Comparison of ENCODE assay signal across 27 cellular contexts in genomic region chr2:221001377-221001776, GRCh38.
DNase-seq lines count a peak whose midpoint lies in the region; ATAC-seq, FAIRE-seq and TF ChIP-seq lines count a peak whose summit lies in the region.
"Had no signal": no experiment of that assay in that cellular context is flagged by ENCODE, and none has a peak within 500 bp of the region (broad histone marks: within the 10 kb centered on the region; RNA-seq: fewer than 3 reads in every experiment).

No MANE protein-coding gene starts in this region.

- no peak overlapping the region for H2BK15ac ChIP-seq in mesenchymal stem cell (ENCODE audit: low read depth, poor library complexity, severe bottlenecking)

- RAD21 ChIA-PET in GM12878 (lab: Charles Lee; ENCODE audit: unreplicated experiment), result no interaction called here

- no TSS peak for BruUV-seq in GM12878 (replicated peaks; lab: Mats Ljungman, UMichigan)

- H3K27me3 ChIP-seq in GM12878 (replicated peaks in 1 of 2; ENCODE audit: control insufficient read depth in 2 of 2, insufficient read depth in 2 of 2, low read length in 1 of 2) (no peaks in the 10 kb centered on the region), mesenchymal stem cell (ENCODE audit: control insufficient read depth in 1 of 2, insufficient read depth in 1 of 2, low read length in 2 of 2) (no peaks in the 10 kb centered on the region)
- H3K27me3 ChIP-seq: BE2C, BLaER1 had no signal

- FAIRE-seq in GM12878 (lab: Jason Lieb, UNC) (peak; percentile 76), GM12892 (lab: Jason Lieb, UNC) (no peak)
- FAIRE-seq: A549, GM12891, GM18507 had no signal

- intact Hi-C loops in GM12878 (cut with micrococcal nuclease; ENCODE audit: unreplicated experiment), result no loop called here

- H3K27ac ChIP-seq in HEK293 (ENCODE audit: extremely low read depth, low read depth, low read length), result no peak overlapping the region
- no peak overlapping the region for H3K27ac ChIP-seq in GM12878 (ENCODE audit: control insufficient read depth, insufficient read depth)
- no peak overlapping the region for H3K27ac ChIP-seq in mesenchymal stem cell (ENCODE audit: low read length, poor library complexity, severe bottlenecking)
- H3K27ac ChIP-seq: 22Rv1, A549, BLaER1 had no signal

- in situ Hi-C loops in GM12878 (cut with MboI), result no loop called here

- no peaks in the 10 kb centered on the region for H3K79me1 ChIP-seq in mesenchymal stem cell (replicated peaks; ENCODE audit: low read length, poor library complexity, severe bottlenecking)

- no peak overlapping the region for H2BK12ac ChIP-seq in mesenchymal stem cell (ENCODE audit: low read length in 2 of 2)

- no peaks in the 10 kb centered on the region for H3K36me3 Mint-ChIP-seq in WTC11
- H3K36me3 Mint-ChIP-seq: CD14-positive monocyte; CD4-positive, alpha-beta memory T cell; CD4-positive, CD25-positive, alpha-beta regulatory T cell; CD8-positive, alpha-beta memory T cell had no signal

- peaks cover 19% of the 10 kb centered on the region for H3K4me1 ChIP-seq in HEK293 (ENCODE audit: control insufficient read depth, insufficient read depth, low read length)
- H3K4me1 ChIP-seq in GM12878 (ENCODE audit: control insufficient read depth, insufficient read depth, low read length), result no peaks in the 10 kb centered on the region
- H3K4me1 ChIP-seq in mesenchymal stem cell (ENCODE audit: control insufficient read depth, insufficient read depth, low read depth, low read length), result no peaks in the 10 kb centered on the region
- H3K4me1 ChIP-seq: A549, BE2C, BLaER1 had no signal

- no peak overlapping the region for H3K4ac ChIP-seq in mesenchymal stem cell (ENCODE audit: low read depth in 1 of 2, low read length in 2 of 2)

- CTCF ChIA-PET in HEK293 (lab: Yijun Ruan, JAX), result no interaction called here
- CTCF ChIA-PET in GM12878 (lab: Yijun Ruan, JAX), result no interaction called here
- CTCF ChIA-PET in WTC11 (lab: Charles Lee), result no interaction called here

- DNase-seq in NCI-H69 (lab: John Stamatoyannopoulos, UW) (peak; percentile 10), GM12878 (ENCODE audit: low read depth, low spot score) (no peak), mesenchymal stem cell (peak; percentile 35), WTC11 (ENCODE audit: low spot score) (no peak), GM12892 (ENCODE audit: insufficient read length) (no peak)
- no peak for DNase-seq in activated T-cell treated with anti-CD3 and anti-CD28 coated beads, Interleukin-2, amount 50 U/mL, for 1 hour
- DNase-seq in stimulated activated CD4-positive, alpha-beta T cell treated with anti-CD3 and anti-CD28 coated beads, Interleukin-4, amount 100 ng/mL, for 24 hours, result no peak
- DNase-seq: BE2C; C1 segment of cervical spinal cord; CD4-positive, alpha-beta memory T cell; CD4-positive, CD25-positive, alpha-beta regulatory T cell; CD8-positive, alpha-beta memory T cell; COR-L47; DMS 273 treated with DMSO at 0.1 percent for 48 hours; DMS153; DMS53; DMS79; DND-41; EL; GDM1 had no signal

- H3K9me3 ChIP-seq in HEK293 (ENCODE audit: control insufficient read depth, insufficient read depth, low read depth, low read length) (no peaks in the 10 kb centered on the region), GM12878 (replicated peaks; ENCODE audit: control insufficient read depth, insufficient read depth, low read length) (no peaks in the 10 kb centered on the region; the same call in 2 of the 3 replicates), mesenchymal stem cell (ENCODE audit: control insufficient read depth, low read length) (no peaks in the 10 kb centered on the region)
- H3K9me3 ChIP-seq: A549, BE2C, BLaER1 had no signal

- ATAC-seq in GM12878 (no peak), WTC11 (no peak)
- ATAC-seq: A549 had no signal

- no peak overlapping the region for H3K27ac Mint-ChIP-seq in WTC11
- H3K27ac Mint-ChIP-seq: CD14-positive monocyte; CD4-positive, alpha-beta memory T cell; CD8-positive, alpha-beta memory T cell had no signal

- H3K79me2 ChIP-seq in GM12878 (ENCODE audit: control insufficient read depth, insufficient read depth, low read length), result no peaks in the 10 kb centered on the region

- H4K8ac ChIP-seq in mesenchymal stem cell (ENCODE audit: low read length), result no peak overlapping the region

- peaks cover 7% of the 10 kb centered on the region for H3K9me3 Mint-ChIP-seq in WTC11
- H3K9me3 Mint-ChIP-seq: CD4-positive, CD25-positive, alpha-beta regulatory T cell; CD8-positive, alpha-beta memory T cell had no signal

- POLR2A ChIA-PET in HEK293 (lab: Yijun Ruan, JAX) (no interaction called here), GM12878 (lab: Charles Lee) (no interaction called here), WTC11 (lab: Charles Lee) (no interaction called here)

- no peak for TF ChIP-seq POLR2A in GM12878 (IDR thresholded peaks at IDR 0.05; ENCODE audit: low read depth, low read length)
- TF ChIP-seq POLR2A in GM12892 (IDR thresholded peaks at IDR 0.05; ENCODE audit: low read depth, low read length), result no peak

- H2AFZ ChIP-seq in GM12878 (ENCODE audit: control insufficient read depth, low read depth, low read length) (no peak overlapping the region), mesenchymal stem cell (ENCODE audit: low read depth, low read length) (no peak overlapping the region)

- no peak for TF ChIP-seq EP300 in GM12878 (IDR thresholded peaks at IDR 0.05; ENCODE audit: borderline replicate concordance in 1 of 2, control insufficient read depth in 1 of 2, low read depth in 2 of 2, low read length in 2 of 2)

- H3K4me1 Mint-ChIP-seq in WTC11, result peaks cover 15% of the 10 kb centered on the region
- H3K4me1 Mint-ChIP-seq: CD14-positive monocyte; CD4-positive, alpha-beta memory T cell; CD4-positive, CD25-positive, alpha-beta regulatory T cell; CD8-positive, alpha-beta memory T cell had no signal

- H3K9ac ChIP-seq in GM12878 (ENCODE audit: control insufficient read depth, insufficient read depth, low read length) (no peak overlapping the region), mesenchymal stem cell (ENCODE audit: low read length) (no peak overlapping the region)
- H3K9ac ChIP-seq: BLaER1 had no signal

- no peaks in the 10 kb centered on the region for H3K27me3 Mint-ChIP-seq in WTC11 (ENCODE audit: low read depth)
- H3K27me3 Mint-ChIP-seq: CD4-positive, CD25-positive, alpha-beta regulatory T cell; CD8-positive, alpha-beta memory T cell had no signal

- no peak overlapping the region for H3K4me2 ChIP-seq in GM12878 (ENCODE audit: control insufficient read depth, insufficient read depth)
- no peak overlapping the region for H3K4me2 ChIP-seq in mesenchymal stem cell (ENCODE audit: low read length, poor library complexity, severe bottlenecking)
- H3K4me2 ChIP-seq: A549, BLaER1 had no signal

- TF ChIP-seq CTCF in HEK293 (tag by site-specific recombination; IDR thresholded peaks at IDR 0.05) (no peak), GM12878 (IDR thresholded peaks at IDR 0.05 in 2 of 3, conservative IDR thresholded peaks at IDR 0.05 in 1 of 3; ENCODE audit: control insufficient read depth in 2 of 3, extremely low read depth in 1 of 3, insufficient read depth in 1 of 3, low read depth in 3 of 3, low read length in 3 of 3) (no peak), WTC11 (IDR thresholded peaks at IDR 0.05) (no peak)

- H3K36me3 ChIP-seq in HEK293 (ENCODE audit: control insufficient read depth in 2 of 2, insufficient read depth in 1 of 2, low read length in 2 of 2) (no peaks in the 10 kb centered on the region), GM12878 (ENCODE audit: control insufficient read depth in 2 of 2, insufficient read depth in 2 of 2, low read length in 1 of 2) (no peaks in the 10 kb centered on the region), mesenchymal stem cell (ENCODE audit: control insufficient read depth in 1 of 2, insufficient read depth in 2 of 2, low read depth in 1 of 2, low read length in 2 of 2) (no peaks in the 10 kb centered on the region)
- H3K36me3 ChIP-seq: BE2C, BLaER1 had no signal

- H3K18ac ChIP-seq in mesenchymal stem cell (ENCODE audit: low read depth in 1 of 2, low read length in 2 of 2), result no peak overlapping the region

- SMC1A ChIA-PET in GM12878 (lab: Charles Lee; ENCODE audit: uncharacterized antibody, unreplicated experiment), result interaction anchor here (1.0 kb wide), 1 partner anchor 11 kb away, joined by 3 read pairs; no protein-coding TSS in a partner anchor

- no peak overlapping the region for H2BK5ac ChIP-seq in mesenchymal stem cell (ENCODE audit: low read depth, low read length, poor library complexity, severe bottlenecking)

- H4K91ac ChIP-seq in mesenchymal stem cell (ENCODE audit: low read length), result no peak overlapping the region

- H2AK5ac ChIP-seq in mesenchymal stem cell (ENCODE audit: low read length, severe bottlenecking), result no peak overlapping the region

- no peaks in the 10 kb centered on the region for H4K20me1 ChIP-seq in GM12878 (ENCODE audit: control insufficient read depth, insufficient read depth)
- H4K20me1 ChIP-seq: BLaER1 had no signal

- no peak overlapping the region for H2BK120ac ChIP-seq in mesenchymal stem cell (ENCODE audit: low read depth, low read length)

- H3K14ac ChIP-seq in mesenchymal stem cell (ENCODE audit: low read length in 2 of 2), result no peak overlapping the region

- no peak overlapping the region for H3K23ac ChIP-seq in mesenchymal stem cell (ENCODE audit: low read length in 2 of 2)

- TF ChIP-seq RAD21 in GM12878 (IDR thresholded peaks at IDR 0.05; ENCODE audit: insufficient read depth, low read depth, low read length), result no peak

- no peak overlapping the region for H3K4me3 Mint-ChIP-seq in WTC11
- H3K4me3 Mint-ChIP-seq: CD14-positive monocyte; CD4-positive, alpha-beta memory T cell; CD4-positive, CD25-positive, alpha-beta regulatory T cell; CD8-positive, alpha-beta memory T cell had no signal

- WGBS in GM12878 (ENCODE audit: insufficient coverage, insufficient replicate concordance, low lambda C conversion rate, missing lambda C conversion rate), result 90% methylated on average over 1 of the region's 1 CpG
- WGBS in mesenchymal stem cell, result 10% methylated on average over 1 of the region's 1 CpG

- H3K4me3 ChIP-seq in HEK293 (ENCODE audit: low read depth, low read length) (no peak overlapping the region), GM12878 (no peak overlapping the region), mesenchymal stem cell (ENCODE audit: insufficient read depth in 1 of 2, low read depth in 1 of 2, low read length in 2 of 2) (no peak overlapping the region)
- H3K4me3 ChIP-seq: A549, BLaER1 had no signal

TF ChIP-seq in HEK293, 187 proteins besides CTCF, POLR2A, EP300 and RAD21 (continues in another document):
- TF ChIP-seq ZFP3 (tag by site-specific recombination; IDR thresholded peaks at IDR 0.05; ENCODE audit: low read depth), result no peak

TF ChIP-seq in GM12878, 131 proteins besides CTCF, POLR2A, EP300 and RAD21 (continues in another document):
- TF ChIP-seq RCOR1 (conservative IDR thresholded peaks at IDR 0.05; ENCODE audit: low read depth, low read length) (no peak), HCFC1 (IDR thresholded peaks at IDR 0.05; ENCODE audit: low read length) (no peak), ETV6 (conservative IDR thresholded peaks at IDR 0.05 in 1 of 2, IDR thresholded peaks at IDR 0.05 in 1 of 2; ENCODE audit: borderline replicate concordance in 1 of 2, low read depth in 1 of 2) (no peak)

Comparison
In these comparisons a context has a peak if more than half of its experiments do, and no peak if none do; other contexts are left out.
1. DNase-seq: peak in NCI-H69 (single experiment) and mesenchymal stem cell (single experiment); none in GM12878 (single experiment), WTC11 (single experiment), activated T-cell treated with anti-CD3 and anti-CD28 coated beads, Interleukin-2, amount 50 U/mL, for 1 hour (single experiment), stimulated activated CD4-positive, alpha-beta T cell treated with anti-CD3 and anti-CD28 coated beads, Interleukin-4, amount 100 ng/mL, for 24 hours (single experiment) and GM12892 (single experiment).